18 cellular contexts compared by ENCODE assay signal in genomic region chr4:138893991-138894390, GRCh38.
DNase-seq lines count a peak whose midpoint lies in the region; ATAC-seq and TF ChIP-seq lines count a peak whose summit lies in the region.
"Had no signal": no experiment of that assay in that cellular context is flagged by ENCODE, and none has a peak within 500 bp of the region (broad histone marks: within the 10 kb centered on the region; RNA-seq: fewer than 3 reads in every experiment).

No MANE protein-coding gene starts in this region.

- DNase-seq in NCI-H1105 treated with DMSO at 0.1 percent for 48 hours (lab: John Stamatoyannopoulos, UW) (peak; percentile 27), NCI-H1105 (lab: John Stamatoyannopoulos, UW) (no peak), epithelial cell of esophagus (ENCODE audit: low read depth) (peak; percentile 58), omental fat pad (ENCODE audit: low spot score) (no peak), GM19238 (ENCODE audit: insufficient read length, low spot score) (no peak), aorta (no peak), NCI-H748 treated with DMSO at 0.1 percent for 48 hours (lab: John Stamatoyannopoulos, UW) (no peak)
- DNase-seq: CD4-positive, alpha-beta memory T cell; DMS79 treated with DMSO at 0.1 percent for 48 hours; GF-D8; GOT3; H7; HFFc6; IMR-90 had no signal

- no peak for TF ChIP-seq CTCF in epithelial cell of esophagus (IDR thresholded peaks at IDR 0.05; ENCODE audit: insufficient read depth, low read depth, low read length, missing control alignments)
- no peak for TF ChIP-seq CTCF in omental fat pad (IDR thresholded peaks at IDR 0.05)

- no peaks in the 10 kb centered on the region for H3K4me1 ChIP-seq in aorta (ENCODE audit: control insufficient read depth in 1 of 2, insufficient read depth in 2 of 2, low read length in 2 of 2)
- H3K4me1 ChIP-seq: BLaER1 had no signal

- ATAC-seq in omental fat pad (ENCODE audit: low FRiP score) (peak; percentile 54), aorta (ENCODE audit: low FRiP score) (no peak)
- ATAC-seq: A549, HCT116 had no signal

- intact Hi-C loops in aorta (cut with DNase I) = no loop called here

- no peaks in the 10 kb centered on the region for H3K27me3 ChIP-seq in aorta (ENCODE audit: control insufficient read depth in 1 of 2, insufficient read depth in 2 of 2, low read length in 1 of 2)
- H3K27me3 ChIP-seq: BLaER1 had no signal

- peaks cover 1% of the 10 kb centered on the region for H3K9me3 ChIP-seq in aorta (ENCODE audit: control insufficient read depth, low read length)
- H3K9me3 ChIP-seq: A549, BLaER1 had no signal

- H3K27ac ChIP-seq in aorta (ENCODE audit: low read depth in 1 of 2, low read length in 2 of 2) = no peak overlapping the region
- H3K27ac ChIP-seq: 22Rv1, A549, BLaER1 had no signal

- no peak overlapping the region for H3K4me3 ChIP-seq in epithelial cell of esophagus (ENCODE audit: low read length)
- H3K4me3 ChIP-seq in aorta (ENCODE audit: low read length in 2 of 2) = no peak overlapping the region
- H3K4me3 ChIP-seq: A549, BLaER1 had no signal

- no peaks in the 10 kb centered on the region for H3K36me3 ChIP-seq in aorta (ENCODE audit: control insufficient read depth in 1 of 2, insufficient read depth in 2 of 2, low read length in 1 of 2)
- H3K36me3 ChIP-seq: BLaER1 had no signal

Comparison
In these comparisons a context has a peak if more than half of its experiments do, and no peak if none do; other contexts are left out.
1. DNase-seq: peak in NCI-H1105 treated with DMSO at 0.1 percent for 48 hours (single experiment) and epithelial cell of esophagus (single experiment); none in NCI-H1105 (single experiment), omental fat pad (single experiment), GM19238 (single experiment), aorta (0 of 2) and NCI-H748 treated with DMSO at 0.1 percent for 48 hours (single experiment).